13 cellular contexts compared by ENCODE assay signal in genomic region chr4:55035892-55036291, GRCh38.
DNase-seq lines count a peak whose midpoint lies in the region; ATAC-seq and TF ChIP-seq lines count a peak whose summit lies in the region.
"Had no signal": no experiment of that assay in that cellular context is flagged by ENCODE, and none has a peak within 500 bp of the region (broad histone marks: within the 10 kb centered on the region; RNA-seq: fewer than 3 reads in every experiment).

No MANE protein-coding gene starts in this region.

- no peak for ATAC-seq in RWPE2 (ENCODE audit: low read depth)
- no peak for ATAC-seq in HG03469 (IDR thresholded peaks at IDR 0.05; ENCODE audit: unreplicated experiment)

- peaks cover 16% of the 10 kb centered on the region for H3K9me3 Mint-ChIP-seq in nephron progenitor cell
- H3K9me3 Mint-ChIP-seq: CD4-positive, alpha-beta T cell had no signal

- peak overlapping the region; percentile 18 for H3K27ac Mint-ChIP-seq in nephron progenitor cell
- H3K27ac Mint-ChIP-seq: CD4-positive, alpha-beta T cell had no signal

- peaks cover 12% of the 10 kb centered on the region for H3K36me3 Mint-ChIP-seq in nephron progenitor cell (ENCODE audit: low read depth)

- H3K27me3 Mint-ChIP-seq in nephron progenitor cell (ENCODE audit: low read depth, poor library complexity) = peaks cover 3% of the 10 kb centered on the region

- intact Hi-C loops in thyroid gland (cut with DNase I) = no loop called here

- H3K36me3 ChIP-seq in RWPE2 (ENCODE audit: low read depth) (no peaks in the 10 kb centered on the region), thyroid gland (no peaks in the 10 kb centered on the region)
- H3K36me3 ChIP-seq: HAP-1 had no signal

- H3K4me1 ChIP-seq in RWPE2 (ENCODE audit: insufficient read depth, poor library complexity, severe bottlenecking) = peaks cover 22% of the 10 kb centered on the region
- H3K4me1 ChIP-seq in thyroid gland = peaks cover 44 to 55% of the 10 kb centered on the region in 2 donors
- H3K4me1 ChIP-seq: HAP-1 had no signal

- WGBS in thyroid gland, 2 donors = 66 to 81% methylated on average over 1 of the region's 1 CpG

- H3K9me3 ChIP-seq in RWPE2 (ENCODE audit: severe bottlenecking) = no peaks in the 10 kb centered on the region
- no peaks in the 10 kb centered on the region for H3K9me3 ChIP-seq in thyroid gland
- H3K9me3 ChIP-seq: Caco-2, HAP-1 had no signal

- H3K4me3 ChIP-seq in RWPE2 (ENCODE audit: severe bottlenecking) = no peak overlapping the region
- H3K4me3 ChIP-seq in fibroblast of the aortic adventitia (ENCODE audit: low read depth, low read length) = no peak overlapping the region
- H3K4me3 ChIP-seq in thyroid gland (replicated peaks in 1 of 3) = no peak overlapping the region
- H3K4me3 ChIP-seq: HAP-1 had no signal

- no peak for TF ChIP-seq CTCF in RWPE2 (IDR thresholded peaks at IDR 0.05; ENCODE audit: poor library complexity, severe bottlenecking)
- TF ChIP-seq CTCF in fibroblast of the aortic adventitia (IDR thresholded peaks at IDR 0.05; ENCODE audit: insufficient read depth, low read length) = no peak
- no peak for TF ChIP-seq CTCF in nephron progenitor cell (IDR thresholded peaks at IDR 0.05)
- TF ChIP-seq CTCF in thyroid gland (IDR thresholded peaks at IDR 0.05) = no peak

- H3K27ac ChIP-seq in RWPE2 (ENCODE audit: poor library complexity, severe bottlenecking) (peak overlapping the region; percentile 15), thyroid gland (peak overlapping the region in 1 of 3 donors; percentile 14)
- H3K27ac ChIP-seq: C4-2B had no signal

- no peak overlapping the region for H3K4me3 Mint-ChIP-seq in nephron progenitor cell
- H3K4me3 Mint-ChIP-seq: CD4-positive, alpha-beta T cell had no signal

- H3K27me3 ChIP-seq in RWPE2 (ENCODE audit: insufficient read depth, poor library complexity, severe bottlenecking) (no peaks in the 10 kb centered on the region), thyroid gland (no peaks in the 10 kb centered on the region)

- DNase-seq in NCI-H226 (peak; percentile 49), RWPE2 (ENCODE audit: low spot score) (no peak), fibroblast of the aortic adventitia (ENCODE audit: low read depth) (peak; percentile 17), nephron progenitor cell (no peak), AML-193 (lab: John Stamatoyannopoulos, UW) (no peak), thyroid gland (no peak)
- DNase-seq in activated naive CD4-positive, alpha-beta T cell treated with Interleukin-2 at 50 U/mL for 16 hours = no peak
- DNase-seq: ACHN; CD4-positive, alpha-beta T cell had no signal

- no peak for TF ChIP-seq POLR2A in thyroid gland (IDR thresholded peaks at IDR 0.05)

- H3K4me1 Mint-ChIP-seq in nephron progenitor cell = peaks cover 55% of the 10 kb centered on the region

Comparison
In these comparisons a context has a peak if more than half of its experiments do, and no peak if none do; other contexts are left out.
1. DNase-seq: peak in NCI-H226 (single experiment) and fibroblast of the aortic adventitia (single experiment); none in RWPE2 (single experiment), nephron progenitor cell (single experiment), AML-193 (0 of 2), thyroid gland (0 of 2) and activated naive CD4-positive, alpha-beta T cell treated with Interleukin-2 at 50 U/mL for 16 hours (single experiment).